In genomic region chr9:35907732-35908483, GRCh38 we compare ENCODE assay signal across 2 cellular contexts.
TF ChIP-seq lines count a peak whose summit lies in the region.

No MANE protein-coding gene starts in this region.

TF ChIP-seq in HEK293, 187 proteins besides CTCF, POLR2A, EP300 and RAD21 (continued from another document and continues in another):
- no peak for TF ChIP-seq AEBP2 (tag by site-specific recombination; IDR thresholded peaks at IDR 0.05; ENCODE audit: borderline replicate concordance)
- TF ChIP-seq HOXD13 (CRISPR knock-in tag; IDR thresholded peaks at IDR 0.05; ENCODE audit: borderline replicate concordance) = no peak
- TF ChIP-seq SCRT1 (tag by site-specific recombination; IDR thresholded peaks at IDR 0.05; ENCODE audit: borderline replicate concordance) = no peak
- no peak for TF ChIP-seq TCF7L2 (IDR thresholded peaks at IDR 0.05; ENCODE audit: borderline replicate concordance, low read depth, low read length)
- TF ChIP-seq ZNF843 (tag by site-specific recombination; IDR thresholded peaks at IDR 0.05) = no peak
- TF ChIP-seq ZNF610 (tag by site-specific recombination; IDR thresholded peaks at IDR 0.05; ENCODE audit: borderline replicate concordance) = no peak
- no peak for TF ChIP-seq ZNF211 (tag by site-specific recombination; IDR thresholded peaks at IDR 0.05; ENCODE audit: low read depth)
- no peak for TF ChIP-seq PRDM4 (tag by site-specific recombination; IDR thresholded peaks at IDR 0.05)
- no peak for TF ChIP-seq ZNF660 (tag by site-specific recombination; IDR thresholded peaks at IDR 0.05)
- TF ChIP-seq ZBTB26 (tag by site-specific recombination; optimal IDR thresholded peaks at IDR 0.05) = no peak
- TF ChIP-seq ZBTB6 (tag by site-specific recombination; IDR thresholded peaks at IDR 0.05) = no peak
- no peak for TF ChIP-seq GLI4 (tag by site-specific recombination; IDR thresholded peaks at IDR 0.05)
- TF ChIP-seq ZFP37 (tag by site-specific recombination; IDR thresholded peaks at IDR 0.05) = no peak
- 0 out of 2 replicates have a peak, but pooled peaks have one; percentile 23 for TF ChIP-seq ZNF518A (tag by site-specific recombination; conservative IDR thresholded peaks at IDR 0.05; ENCODE audit: low read depth)
- TF ChIP-seq ZNF16 (tag by site-specific recombination; IDR thresholded peaks at IDR 0.05; ENCODE audit: low read depth) = no peak

TF ChIP-seq in SK-N-SH, 30 proteins besides CTCF, POLR2A, EP300 and RAD21 (continued from another document):
- TF ChIP-seq REST (IDR thresholded peaks at IDR 0.05; ENCODE audit: low read depth, low read length) (no peak), SMC3 (IDR thresholded peaks at IDR 0.05; ENCODE audit: low read depth, low read length) (no peak), NRF1 (IDR thresholded peaks at IDR 0.05; ENCODE audit: low read depth, low read length) (no peak), PBX3 (IDR thresholded peaks at IDR 0.05) (no peak), TAF1 (IDR thresholded peaks at IDR 0.05; ENCODE audit: borderline replicate concordance, low read depth, low read length) (0 out of 2 replicates have a peak, but pooled peaks have one; percentile 18)
